ENCODE assay signal across 17 cellular contexts in the genomic region with DNA sequence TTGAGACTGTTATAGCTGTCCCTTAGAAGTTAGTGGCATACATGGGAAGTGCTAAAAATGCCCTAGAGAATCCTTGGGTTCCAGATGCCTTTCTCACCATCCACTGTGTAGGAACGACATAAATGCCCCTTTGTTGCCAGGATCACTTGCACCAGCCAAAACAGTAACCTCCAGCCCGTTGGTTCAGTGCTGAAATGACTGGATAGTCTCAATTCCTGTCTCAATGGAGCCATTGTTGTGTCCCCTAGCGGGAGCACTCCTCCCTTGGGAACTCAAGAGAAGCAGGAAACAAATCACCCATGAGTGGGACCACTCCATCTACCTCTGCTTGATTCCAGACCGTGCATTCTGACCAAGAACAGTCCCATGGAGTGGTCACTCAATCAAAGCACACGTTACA.
"Had no signal": no experiment of that assay in that cellular context is flagged by ENCODE, and none has a peak within 500 bp of the region (broad histone marks: within the 10 kb centered on the region; RNA-seq: fewer than 3 reads in every experiment).

No MANE protein-coding gene starts in this region.

- H3K9me3 Mint-ChIP-seq: activated CD8-positive, alpha-beta T cell treated with anti-CD3 and anti-CD28 coated beads for 36 hours; activated naive CD8-positive, alpha-beta T cell treated with anti-CD3 and anti-CD28 coated beads, Interleukin-2, amount 10 ng/mL, durations not matched to agents 7 days and 5 days; natural killer cell had no signal

- DNase-seq: activated CD4-positive, alpha-beta T cell treated with anti-CD3 and anti-CD28 coated beads for 36 hours; activated CD8-positive, alpha-beta memory T cell treated with anti-CD3 and anti-CD28 coated beads, Interleukin-2, amount 50 U/mL, for 48 hours; activated CD8-positive, alpha-beta T cell treated with anti-CD3 and anti-CD28 coated beads for 36 hours; activated naive CD8-positive, alpha-beta T cell treated with anti-CD3 and anti-CD28 coated beads, Interleukin-2, amount 10 ng/mL, durations not matched to agents 7 days and 5 days; colonic mucosa; effector CD8-positive, alpha-beta T cell; left cardiac atrium; natural killer cell; stimulated activated CD4-positive, alpha-beta T cell treated with anti-CD3 and anti-CD28 coated beads, Interleukin-4, amount 100 ng/mL, for 1 hour; stimulated activated CD8-positive, alpha-beta memory T cell treated with anti-CD3 and anti-CD28 coated beads, Interleukin-4, amount 100 ng/mL, for 48 hours; stimulated activated naive CD8-positive, alpha-beta T cell treated with anti-CD3 and anti-CD28 coated beads, Interleukin-15, Interleukin-2, amounts not matched to agents 100 U/mL and 50 U/mL, for 24 hours; testis had no signal

- H3K27ac Mint-ChIP-seq: activated CD4-positive, alpha-beta T cell treated with anti-CD3 and anti-CD28 coated beads for 36 hours; activated CD8-positive, alpha-beta T cell treated with anti-CD3 and anti-CD28 coated beads for 36 hours; activated naive CD8-positive, alpha-beta T cell treated with anti-CD3 and anti-CD28 coated beads, Interleukin-2, amount 10 ng/mL, durations not matched to agents 7 days and 5 days; natural killer cell had no signal

- H3K4me1 ChIP-seq: colonic mucosa, testis had no signal

- H3K4me2 ChIP-seq: hepatocyte had no signal

- ATAC-seq: activated CD4-positive, alpha-beta T cell treated with anti-CD3 and anti-CD28 coated beads for 36 hours; activated CD8-positive, alpha-beta T cell treated with anti-CD3 and anti-CD28 coated beads for 36 hours; gastroesophageal sphincter; left cardiac atrium; natural killer cell; stimulated activated naive CD8-positive, alpha-beta T cell treated with anti-CD3 and anti-CD28 coated beads, Interleukin-15, Interleukin-2, amounts not matched to agents 100 U/mL and 50 U/mL, for 24 hours had no signal

- H3K27me3 Mint-ChIP-seq: activated CD4-positive, alpha-beta T cell treated with anti-CD3 and anti-CD28 coated beads for 36 hours; activated CD8-positive, alpha-beta T cell treated with anti-CD3 and anti-CD28 coated beads for 36 hours; activated naive CD8-positive, alpha-beta T cell treated with anti-CD3 and anti-CD28 coated beads, Interleukin-2, amount 10 ng/mL, durations not matched to agents 7 days and 5 days had no signal

- H3K4me1 Mint-ChIP-seq: activated CD4-positive, alpha-beta T cell treated with anti-CD3 and anti-CD28 coated beads for 36 hours; activated naive CD8-positive, alpha-beta T cell treated with anti-CD3 and anti-CD28 coated beads, Interleukin-2, amount 10 ng/mL, durations not matched to agents 7 days and 5 days; natural killer cell had no signal

- H3K36me3 ChIP-seq: colonic mucosa had no signal

- H3K27ac ChIP-seq: cardiac muscle cell, colonic mucosa, gastroesophageal sphincter, hepatocyte, testis, VCaP had no signal

- H2AFZ ChIP-seq: hepatocyte had no signal

- H3K4me3 ChIP-seq: cardiac muscle cell, colonic mucosa, gastroesophageal sphincter, hepatocyte, lung, testis had no signal

- H3K4me3 Mint-ChIP-seq: activated CD4-positive, alpha-beta T cell treated with anti-CD3 and anti-CD28 coated beads for 36 hours; activated CD8-positive, alpha-beta T cell treated with anti-CD3 and anti-CD28 coated beads for 36 hours; activated naive CD8-positive, alpha-beta T cell treated with anti-CD3 and anti-CD28 coated beads, Interleukin-2, amount 10 ng/mL, durations not matched to agents 7 days and 5 days; natural killer cell had no signal

- H3K9me3 ChIP-seq: colonic mucosa, gastroesophageal sphincter, testis had no signal

- H3K27me3 ChIP-seq: cardiac muscle cell, colonic mucosa, gastroesophageal sphincter, hepatocyte, testis had no signal
